10 cellular contexts compared by ENCODE assay signal in genomic region chr11:18802381-18803257, GRCh38. TPM values are rescaled to one million over a fixed set of nuclear protein-coding genes. Genes with fewer than 3 reads are reported as not detected.
DNase-seq lines count a peak whose midpoint lies in the region; TF ChIP-seq lines count a peak whose summit lies in the region.
"Had no signal": no experiment of that assay in that cellular context is flagged by ENCODE, and none has a peak within 500 bp of the region (broad histone marks: within the 10 kb centered on the region; RNA-seq: fewer than 3 reads in every experiment).

No MANE protein-coding gene starts in this region.

- DNase-seq in NCI-H1417 (lab: John Stamatoyannopoulos, UW) (peak; percentile 58 to 81 (median 69)), NCI-H1417 treated with DMSO at 0.1 percent for 48 hours (lab: John Stamatoyannopoulos, UW) (no peak), HPDE6-E6E7 (ENCODE audit: extremely low spot score) (peak; percentile 35), NOMO-1 treated with DMSO at 0.1 percent for 48 hours (lab: John Stamatoyannopoulos, UW; ENCODE audit: unreplicated experiment) (peak; percentile 43), amygdala (lab: John Stamatoyannopoulos, UW) (peak in 31 of 56 donors; percentile 3 to 74 (median 34)), hepatic stellate cell (ENCODE audit: low spot score) (peak; percentile 45), spleen (no peak), GM19240 (ENCODE audit: insufficient read length, low spot score) (no peak)

- 43 to 48% (median 47%) methylated on average over 13 of the region's 13 CpGs for WGBS in spleen, 5 donors

- no peak for TF ChIP-seq POLR2A in spleen (IDR thresholded peaks at IDR 0.05)

- H3K36me3 ChIP-seq in spleen = no peaks in the 10 kb centered on the region
- H3K36me3 ChIP-seq: BLaER1 had no signal

- H3K27me3 ChIP-seq in spleen (replicated peaks in 1 of 7) = peaks cover 0 to 39% (median 0%) of the 10 kb centered on the region in 7 donors
- H3K27me3 ChIP-seq: BLaER1 had no signal

- no peak overlapping the region for H3K4me3 ChIP-seq in spleen
- H3K4me3 ChIP-seq: BLaER1 had no signal

- H3K9me3 ChIP-seq in spleen = no peaks in the 10 kb centered on the region
- H3K9me3 ChIP-seq: BLaER1 had no signal

- H3K4me1 ChIP-seq in spleen = peaks cover 0 to 8% (median 0%) of the 10 kb centered on the region in 6 donors
- H3K4me1 ChIP-seq: BLaER1 had no signal

- intact Hi-C loops in spleen (cut with DNase I; ENCODE audit: low total_unique reads) = no loop called here

- TF ChIP-seq CTCF in spleen (IDR thresholded peaks at IDR 0.05 in 8 of 11, conservative IDR thresholded peaks at IDR 0.05 in 3 of 11) = peak in 10 of 11 experiments; percentile 7 to 60 (median 46)

- no peak overlapping the region for H3K27ac ChIP-seq in spleen
- H3K27ac ChIP-seq: BLaER1 had no signal

RNA-seq across cellular contexts. Expression of gene PTPN5, which starts 11.0 kb away (rescaled TPM):
- 1 to 10 TPM in 1 of 7 donors, under 1 TPM in 5, not detected in 1; 0.10 to 2.0 (median 0.31) TPM for total RNA-seq in spleen
- polyA plus RNA-seq in spleen = under 1 TPM; 0.08 to 0.54 (median 0.26) TPM
- total RNA-seq: activated naive CD4-positive, alpha-beta T cell treated with anti-CD3 and anti-CD28 coated beads, Interleukin-2, amount 50 U/mL, for 72 hours had no signal

Comparison
In these comparisons a context has a peak if more than half of its experiments do, and no peak if none do; other contexts are left out.
1. DNase-seq: peak in NCI-H1417 (3 of 3), HPDE6-E6E7 (single experiment), NOMO-1 treated with DMSO at 0.1 percent for 48 hours (single experiment), amygdala (31 of 56) and hepatic stellate cell (single experiment); none in NCI-H1417 treated with DMSO at 0.1 percent for 48 hours (single experiment), spleen (single experiment) and GM19240 (single experiment).